12 cellular contexts compared by ENCODE assay signal in the genomic region with DNA sequence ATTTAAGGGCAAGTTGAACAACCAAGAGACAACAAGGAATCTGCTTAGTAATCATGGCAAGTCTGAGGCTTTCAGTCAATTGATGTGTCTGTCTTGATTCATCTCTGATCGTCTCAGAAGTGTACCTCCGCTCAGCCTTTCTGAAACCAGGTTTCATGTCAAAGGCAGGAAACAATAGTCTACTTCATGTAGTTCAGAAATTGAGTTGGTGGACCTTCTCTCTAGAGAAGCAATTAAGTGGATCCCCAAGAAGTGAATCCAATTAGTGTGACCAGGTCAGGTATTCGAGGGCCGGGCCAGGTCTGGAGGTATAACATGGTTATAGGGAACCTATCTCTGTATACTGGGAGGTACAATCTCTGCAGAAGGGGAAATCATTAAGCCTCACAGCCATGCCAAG. TPM values are rescaled to one million over a fixed set of nuclear protein-coding genes. Genes with fewer than 3 reads are reported as not detected.
DNase-seq lines count a peak whose midpoint lies in the region; ATAC-seq and TF ChIP-seq lines count a peak whose summit lies in the region.
"Had no signal": no experiment of that assay in that cellular context is flagged by ENCODE, and none has a peak within 500 bp of the region (broad histone marks: within the 10 kb centered on the region; RNA-seq: fewer than 3 reads in every experiment).

No MANE protein-coding gene starts in this region.

- no peak overlapping the region for H3K4me3 ChIP-seq in GM12864 (ENCODE audit: low read depth, low read length)
- H3K4me3 ChIP-seq: gastrocnemius medialis had no signal

- peaks cover 18% of the 10 kb centered on the region for H3K36me3 Mint-ChIP-seq in T-cell

- DNase-seq in GM12864 (ENCODE audit: low read depth) (peak; percentile 72), T-cell (no peak), DMS53 (lab: John Stamatoyannopoulos, UW) (no peak), HEK293T (ENCODE audit: extremely low spot score) (no peak), NCI-H1694 (lab: John Stamatoyannopoulos, UW) (no peak), SHP77 (lab: John Stamatoyannopoulos, UW) (no peak)
- DNase-seq: brain microvascular endothelial cell, gastrocnemius medialis, NCI-H2081 had no signal

- H3K4me1 Mint-ChIP-seq in T-cell, result peaks cover 46 to 64% (median 51%) of the 10 kb centered on the region in 3 donors

- H3K27me3 Mint-ChIP-seq in T-cell, result no peaks in the 10 kb centered on the region

- H3K4me3 Mint-ChIP-seq in T-cell, result peak overlapping the region in 2 of 3 donors; percentile 21 to 61

- ATAC-seq in GM19035 (IDR thresholded peaks at IDR 0.05; ENCODE audit: unreplicated experiment) (peak; percentile 39), HG02870 (IDR thresholded peaks at IDR 0.05; ENCODE audit: unreplicated experiment) (peak; percentile 40), T-cell (replicated peaks in 1 of 4) (no peak)
- ATAC-seq: gastrocnemius medialis had no signal

- TF ChIP-seq CTCF in GM12864 (IDR thresholded peaks at IDR 0.05; ENCODE audit: low read depth, low read length, missing control alignments), result no peak

- POLR2A ChIA-PET in T-cell (lab: Charles Lee), result interaction anchor here in 1 of 2 donors (0.7 kb wide), 1 partner anchor 1101 kb away, joined by 3 read pairs; no protein-coding TSS in a partner anchor
- POLR2A ChIA-PET in HEK293T (lab: Yijun Ruan, JAX), result no interaction called here

- H3K9me3 Mint-ChIP-seq in T-cell, result no peaks in the 10 kb centered on the region

- H3K27ac Mint-ChIP-seq in T-cell, result peak overlapping the region; percentile 75 to 86

- CTCF ChIA-PET in T-cell (lab: Charles Lee) (no interaction called here), HEK293T (lab: Yijun Ruan, JAX) (no interaction called here)

TF ChIP-seq in HEK293T, 16 proteins besides CTCF, POLR2A, EP300 and RAD21:
- TF ChIP-seq BHLHE40 (IDR thresholded peaks at IDR 0.05; ENCODE audit: borderline replicate concordance) (no peak), SUZ12 (IDR thresholded peaks at IDR 0.05) (no peak), ARNT (IDR thresholded peaks at IDR 0.05) (no peak), LEF1 (IDR thresholded peaks at IDR 0.05; ENCODE audit: borderline replicate concordance) (no peak), HDGF (IDR thresholded peaks at IDR 0.05; ENCODE audit: borderline replicate concordance) (no peak), L3MBTL2 (conservative IDR thresholded peaks at IDR 0.05) (no peak), NFRKB (IDR thresholded peaks at IDR 0.05) (no peak), CTBP1 (IDR thresholded peaks at IDR 0.05; ENCODE audit: borderline replicate concordance) (no peak), FOXA1 (IDR thresholded peaks at IDR 0.05) (no peak)
- TF ChIP-seq, protein P1, sequence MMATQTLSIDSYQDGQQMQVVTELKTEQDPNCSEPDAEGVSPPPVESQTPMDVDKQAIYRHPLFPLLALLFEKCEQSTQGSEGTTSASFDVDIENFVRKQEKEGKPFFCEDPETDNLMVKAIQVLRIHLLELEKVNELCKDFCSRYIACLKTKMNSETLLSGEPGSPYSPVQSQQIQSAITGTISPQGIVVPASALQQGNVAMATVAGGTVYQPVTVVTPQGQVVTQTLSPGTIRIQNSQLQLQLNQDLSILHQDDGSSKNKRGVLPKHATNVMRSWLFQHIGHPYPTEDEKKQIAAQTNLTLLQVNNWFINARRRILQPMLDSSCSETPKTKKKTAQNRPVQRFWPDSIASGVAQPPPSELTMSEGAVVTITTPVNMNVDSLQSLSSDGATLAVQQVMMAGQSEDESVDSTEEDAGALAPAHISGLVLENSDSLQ (IDR thresholded peaks at IDR 0.05), result no peak

RNA-seq across cellular contexts. Expression of gene DAPP1, which starts 31.9 kb away (rescaled TPM):
- total RNA-seq in T-cell, result 10 to 100 TPM; 12.9 to 18.7 (median 14.3) TPM
- total RNA-seq: myocyte had no signal

RNA-seq across cellular contexts. Expression of gene LAMTOR3, which starts 45.7 kb away (rescaled TPM):
- total RNA-seq in T-cell, result 10 to 100 TPM; 17.5 to 25.0 (median 19.4) TPM

Comparison
In these comparisons a context has a peak if more than half of its experiments do, and no peak if none do; other contexts are left out.
1. ATAC-seq: peak in GM19035 (single experiment) and HG02870 (single experiment); none in T-cell (0 of 4).